Comparison of ENCODE assay signal across 1 cellular context in the genomic region with DNA sequence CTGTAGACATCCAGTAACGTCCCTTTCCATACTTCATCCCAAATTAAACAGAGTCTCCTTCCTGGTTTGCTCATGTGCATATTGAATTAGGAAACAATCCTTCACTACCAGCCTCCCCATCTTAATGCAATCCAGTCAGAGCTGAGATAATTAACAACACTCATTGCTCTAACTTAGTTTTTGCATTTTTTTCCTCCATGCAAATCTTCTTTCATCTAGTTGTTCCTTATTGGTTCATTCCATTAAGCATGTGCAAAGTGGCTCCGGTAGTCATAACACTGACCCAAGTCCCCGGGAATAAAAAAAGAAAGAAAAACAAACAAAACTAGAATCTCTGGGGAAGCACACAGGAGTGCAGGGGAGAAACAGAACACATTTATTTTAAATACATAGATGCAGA.
A peak's percentile ranks its signal among the peaks of the same experiment; 100 is the strongest.
TF ChIP-seq lines count a peak whose summit lies in the region.

No MANE protein-coding gene starts in this region.

TF ChIP-seq in SK-N-SH treated with all-trans-retinoic acid at 6 μM for 48 hours, 23 proteins besides CTCF, POLR2A, EP300 and RAD21 (continued from another document):
- TF ChIP-seq ARNTL (CRISPR knock-in tag; IDR thresholded peaks at IDR 0.05; ENCODE audit: borderline replicate concordance, low read depth) (no peak), CSDC2 (CRISPR knock-in tag; IDR thresholded peaks at IDR 0.05) (no peak), TOX (CRISPR knock-in tag; IDR thresholded peaks at IDR 0.05; ENCODE audit: borderline replicate concordance) (no peak), ZC3H10 (CRISPR knock-in tag; IDR thresholded peaks at IDR 0.05) (no peak), ESRRG (CRISPR knock-in tag; IDR thresholded peaks at IDR 0.05) (no peak), PPARA (CRISPR knock-in tag; IDR thresholded peaks at IDR 0.05; ENCODE audit: borderline replicate concordance) (no peak), ZNF70 (CRISPR knock-in tag; IDR thresholded peaks at IDR 0.05) (0 out of 2 replicates have a peak, but pooled peaks have one; percentile 25), RARB (CRISPR knock-in tag; IDR thresholded peaks at IDR 0.05) (no peak)
- TF ChIP-seq, protein P1, sequence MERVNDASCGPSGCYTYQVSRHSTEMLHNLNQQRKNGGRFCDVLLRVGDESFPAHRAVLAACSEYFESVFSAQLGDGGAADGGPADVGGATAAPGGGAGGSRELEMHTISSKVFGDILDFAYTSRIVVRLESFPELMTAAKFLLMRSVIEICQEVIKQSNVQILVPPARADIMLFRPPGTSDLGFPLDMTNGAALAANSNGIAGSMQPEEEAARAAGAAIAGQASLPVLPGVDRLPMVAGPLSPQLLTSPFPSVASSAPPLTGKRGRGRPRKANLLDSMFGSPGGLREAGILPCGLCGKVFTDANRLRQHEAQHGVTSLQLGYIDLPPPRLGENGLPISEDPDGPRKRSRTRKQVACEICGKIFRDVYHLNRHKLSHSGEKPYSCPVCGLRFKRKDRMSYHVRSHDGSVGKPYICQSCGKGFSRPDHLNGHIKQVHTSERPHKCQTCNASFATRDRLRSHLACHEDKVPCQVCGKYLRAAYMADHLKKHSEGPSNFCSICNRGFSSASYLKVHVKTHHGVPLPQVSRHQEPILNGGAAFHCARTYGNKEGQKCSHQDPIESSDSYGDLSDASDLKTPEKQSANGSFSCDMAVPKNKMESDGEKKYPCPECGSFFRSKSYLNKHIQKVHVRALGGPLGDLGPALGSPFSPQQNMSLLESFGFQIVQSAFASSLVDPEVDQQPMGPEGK (CRISPR knock-in tag; IDR thresholded peaks at IDR 0.05; ENCODE audit: borderline replicate concordance): no peak
- TF ChIP-seq, protein P2, sequence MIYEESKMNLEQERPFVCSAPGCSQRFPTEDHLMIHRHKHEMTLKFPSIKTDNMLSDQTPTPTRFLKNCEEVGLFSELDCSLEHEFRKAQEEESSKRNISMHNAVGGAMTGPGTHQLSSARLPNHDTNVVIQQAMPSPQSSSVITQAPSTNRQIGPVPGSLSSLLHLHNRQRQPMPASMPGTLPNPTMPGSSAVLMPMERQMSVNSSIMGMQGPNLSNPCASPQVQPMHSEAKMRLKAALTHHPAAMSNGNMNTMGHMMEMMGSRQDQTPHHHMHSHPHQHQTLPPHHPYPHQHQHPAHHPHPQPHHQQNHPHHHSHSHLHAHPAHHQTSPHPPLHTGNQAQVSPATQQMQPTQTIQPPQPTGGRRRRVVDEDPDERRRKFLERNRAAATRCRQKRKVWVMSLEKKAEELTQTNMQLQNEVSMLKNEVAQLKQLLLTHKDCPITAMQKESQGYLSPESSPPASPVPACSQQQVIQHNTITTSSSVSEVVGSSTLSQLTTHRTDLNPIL (CRISPR knock-in tag; IDR thresholded peaks at IDR 0.05; ENCODE audit: low read depth): no peak
